8 cellular contexts compared by ENCODE assay signal in genomic region chr3:43690400-43691119, GRCh38. TPM values are rescaled to one million over a fixed set of nuclear protein-coding genes. Genes with fewer than 3 reads are reported as not detected.
DNase-seq lines count a peak whose midpoint lies in the region; ATAC-seq lines count a peak whose summit lies in the region.

Gene ABHD5 (plus strand): TSS chr3:43690938. CDS start chr3:43690993, 55 bp downstream.

- no peaks in the 10 kb centered on the region for H3K36me3 ChIP-seq in HUES64 (ENCODE audit: insufficient read depth, low read length)

- DNase-seq in DMS 273 treated with DMSO at 0.1 percent for 48 hours (lab: John Stamatoyannopoulos, UW) (peak; percentile 82), OCI-M1 (lab: John Stamatoyannopoulos, UW) (peak; percentile 97), activated T-cell treated with anti-CD3 and anti-CD28 coated beads for 4 hours (peak; percentile 86), epithelial cell of prostate (ENCODE audit: low read depth, low spot score) (peak; percentile 85), mucosa of gallbladder (ENCODE audit: low spot score) (peak; percentile 92)
- peak; percentile 81 to 92 for DNase-seq in stimulated activated CD8-positive, alpha-beta memory T cell treated with anti-CD3 and anti-CD28 coated beads, Interleukin-4, amount 100 ng/mL, for 4 hours (ENCODE audit: low read depth in 2 of 2, low spot score in 1 of 2)

- H3K27ac ChIP-seq in HUES64 (ENCODE audit: low read depth, low read length) (peak within 1 kb of the TSS; percentile 81), epithelial cell of prostate (peak within 1 kb of the TSS; percentile 96)

- H3K27me3 ChIP-seq in HUES64 (ENCODE audit: insufficient read depth, low read length): no peaks in the 10 kb centered on the region

- WGBS in HUES64: under 1% methylated on average over 71 of the region's 71 CpGs

- peak; percentile 77 for ATAC-seq in GM21447 (IDR thresholded peaks at IDR 0.05; ENCODE audit: unreplicated experiment)

- H3K4me1 ChIP-seq in HUES64 (ENCODE audit: insufficient read depth, low read length): peaks cover 19% of the 10 kb centered on the region

- H3K9ac ChIP-seq in HUES64 (ENCODE audit: low read depth, low read length): peak within 1 kb of the TSS; percentile 76

- no peaks in the 10 kb centered on the region for H3K9me3 ChIP-seq in HUES64 (ENCODE audit: insufficient read depth, low read depth, low read length)

- peak within 1 kb of the TSS; percentile 63 for H3K4me3 ChIP-seq in HUES64 (ENCODE audit: low read length)

RNA-seq across cellular contexts. Expression of gene ABHD5, which starts in this region (rescaled TPM):
- 14.3 TPM for polyA plus RNA-seq in HUES64 (2013, experiment 1 of 2)
- polyA plus RNA-seq in HUES64 (2013, experiment 2 of 2): 9.5 TPM
- total RNA-seq in mucosa of gallbladder: 19.7 TPM

Comparison
In these comparisons a context has a peak if more than half of its experiments do, and no peak if none do; other contexts are left out.
1. Peak in every context shown above with its lines: DNase-seq, ATAC-seq, H3K4me3 ChIP-seq and H3K27ac ChIP-seq.